ENCODE assay signal across 9 cellular contexts in the genomic region with DNA sequence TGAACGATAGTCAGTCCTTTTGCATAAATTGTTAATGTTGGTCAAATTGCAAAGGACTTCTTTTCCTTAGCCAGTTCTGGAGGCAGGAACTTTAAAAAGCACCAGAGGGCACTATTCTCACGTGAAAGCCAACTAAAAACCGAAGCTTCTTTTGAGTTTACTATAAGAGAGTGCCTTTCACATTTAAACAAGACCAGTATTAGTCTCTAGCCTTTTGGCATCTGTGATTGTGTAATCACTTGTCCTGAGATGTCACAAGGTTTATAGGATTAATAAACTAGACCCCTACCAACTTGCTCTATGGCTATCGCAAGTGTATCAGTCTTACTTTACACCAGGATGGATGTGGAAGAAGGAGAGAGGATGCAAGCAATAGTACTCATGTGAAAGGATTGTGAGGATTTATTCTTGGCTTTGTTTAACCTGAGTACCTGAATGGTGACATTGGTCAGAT. TPM values are rescaled to one million over a fixed set of nuclear protein-coding genes. Genes with fewer than 3 reads are reported as not detected.
A peak's percentile ranks its signal among the peaks of the same experiment; 100 is the strongest.
DNase-seq lines count a peak whose midpoint lies in the region; ATAC-seq, FAIRE-seq and TF ChIP-seq lines count a peak whose summit lies in the region.
"Had no signal": no experiment of that assay in that cellular context is flagged by ENCODE, and none has a peak within 500 bp of the region (broad histone marks: within the 10 kb centered on the region; RNA-seq: fewer than 3 reads in every experiment).

No MANE protein-coding gene starts in this region.

- H3K4me1 Mint-ChIP-seq in CD4-positive, alpha-beta memory T cell = peaks cover 5 to 6% (median 6%) of the 10 kb centered on the region in 4 donors
- peaks cover 11% of the 10 kb centered on the region for H3K4me1 Mint-ChIP-seq in activated CD4-positive, alpha-beta memory T cell treated with anti-CD3 and anti-CD28 coated beads, Interleukin-2, amount 10 ng/mL, durations not matched to agents 7 days and 5 days

- H3K4me3 ChIP-seq in CD4-positive, alpha-beta memory T cell (ENCODE audit: low read length in 2 of 2) = no peak overlapping the region
- H3K4me3 ChIP-seq in bronchial epithelial cell (ENCODE audit: low read depth, low read length) = no peak overlapping the region
- H3K4me3 ChIP-seq in thyroid gland (replicated peaks in 1 of 3) = no peak overlapping the region

- CTCF ChIA-PET in CD4-positive, alpha-beta memory T cell (lab: Charles Lee; ENCODE audit: partially characterized antibody) = interaction anchor here (0.5 to 10.6 kb wide), 24 partner anchors 10 to 997 kb away, joined by 3 to 162 read pairs (median 4); partner anchors contain the start of gene STAT4
- CTCF ChIA-PET in activated CD4-positive, alpha-beta memory T cell treated with anti-CD3 and anti-CD28 coated beads, Interleukin-2, amount 10 ng/mL, durations not matched to agents 7 days and 5 days (lab: Charles Lee) = interaction anchor here (0.6 to 4.9 kb wide), 18 partner anchors 9 to 997 kb away, joined by 3 to 35 read pairs (median 4); no protein-coding TSS in a partner anchor

- 25 to 27% methylated on average over 4 of the region's 4 CpGs for WGBS in thyroid gland, 2 donors

- intact Hi-C loops in CD4-positive, alpha-beta memory T cell (cut with micrococcal nuclease) = loop anchor here (1.0 to 2.0 kb wide), 5 partner anchors 137 to 997 kb away; no protein-coding TSS in a partner anchor
- intact Hi-C loops in thyroid gland (cut with DNase I) = loop anchor here (5.0 kb wide), 2 partner anchors 337 to 357 kb away; no protein-coding TSS in a partner anchor

- TF ChIP-seq POLR2A in thyroid gland (IDR thresholded peaks at IDR 0.05) = no peak

- ATAC-seq in GM18861 (IDR thresholded peaks at IDR 0.05; ENCODE audit: unreplicated experiment) (peak; percentile 86), HG03175 (IDR thresholded peaks at IDR 0.05; ENCODE audit: unreplicated experiment) (peak; percentile 84)

- no peak for FAIRE-seq in bronchial epithelial cell (lab: Jason Lieb, UNC)

- DNase-seq in CD4-positive, alpha-beta memory T cell = peak in 4 of 5 donors; percentile 45 to 57 (median 48)
- DNase-seq in NOMO-1 treated with DMSO at 0.1 percent for 48 hours (lab: John Stamatoyannopoulos, UW; ENCODE audit: unreplicated experiment) (peak; percentile 69), bronchial epithelial cell (ENCODE audit: low read depth) (peak; percentile 75), left kidney (ENCODE audit: low read depth, low spot score) (peak; percentile 70), thyroid gland (no peak)
- DNase-seq in activated CD4-positive, alpha-beta memory T cell treated with anti-CD3 and anti-CD28 coated beads, Interleukin-2, amount 10 ng/mL, durations not matched to agents 7 days and 5 days = no peak

- no peaks in the 10 kb centered on the region for H3K9me3 ChIP-seq in CD4-positive, alpha-beta memory T cell (ENCODE audit: control insufficient read depth in 1 of 2, low read length in 2 of 2)
- no peaks in the 10 kb centered on the region for H3K9me3 ChIP-seq in thyroid gland

- TF ChIP-seq CTCF in bronchial epithelial cell (IDR thresholded peaks at IDR 0.05; ENCODE audit: insufficient read depth, low read length, severe bottlenecking) (peak; percentile 61), thyroid gland (IDR thresholded peaks at IDR 0.05) (peak in 5 of 6 experiments; percentile 30 to 72 (median 52))

- H3K27me3 Mint-ChIP-seq in CD4-positive, alpha-beta memory T cell = peaks cover 0 to under 1% of the 10 kb centered on the region in 2 donors
- H3K27me3 Mint-ChIP-seq in activated CD4-positive, alpha-beta memory T cell treated with anti-CD3 and anti-CD28 coated beads, Interleukin-2, amount 10 ng/mL, durations not matched to agents 7 days and 5 days = peaks cover 11% of the 10 kb centered on the region

- no peaks in the 10 kb centered on the region for H3K36me3 Mint-ChIP-seq in CD4-positive, alpha-beta memory T cell
- no peaks in the 10 kb centered on the region for H3K36me3 Mint-ChIP-seq in activated CD4-positive, alpha-beta memory T cell treated with anti-CD3 and anti-CD28 coated beads, Interleukin-2, amount 10 ng/mL, durations not matched to agents 7 days and 5 days (ENCODE audit: low read depth)

- no peaks in the 10 kb centered on the region for H3K27me3 ChIP-seq in CD4-positive, alpha-beta memory T cell (ENCODE audit: insufficient read depth, low read length)
- no peaks in the 10 kb centered on the region for H3K27me3 ChIP-seq in bronchial epithelial cell (ENCODE audit: control insufficient read depth, insufficient read depth, low read length)
- no peaks in the 10 kb centered on the region for H3K27me3 ChIP-seq in thyroid gland

- POLR2A ChIA-PET in CD4-positive, alpha-beta memory T cell (lab: Charles Lee; ENCODE audit: partially characterized antibody) = no interaction called here
- POLR2A ChIA-PET in activated CD4-positive, alpha-beta memory T cell treated with anti-CD3 and anti-CD28 coated beads, Interleukin-2, amount 10 ng/mL, durations not matched to agents 7 days and 5 days (lab: Charles Lee) = interaction anchor here (0.9 to 1.1 kb wide), 3 partner anchors 9 to 113 kb away, joined by 3 to 4 read pairs (median 4); no protein-coding TSS in a partner anchor

- no peak overlapping the region for H3K4me3 Mint-ChIP-seq in CD4-positive, alpha-beta memory T cell
- no peak overlapping the region for H3K4me3 Mint-ChIP-seq in activated CD4-positive, alpha-beta memory T cell treated with anti-CD3 and anti-CD28 coated beads, Interleukin-2, amount 10 ng/mL, durations not matched to agents 7 days and 5 days
- H3K4me3 Mint-ChIP-seq: T-helper 1 cell treated with Interleukin-12 subunit alpha and Interleukin-12 subunit beta and Interleukin-4 antibody, amounts not matched to agents 30 μg/mL and 1 μg/mL, for 36 hours had no signal

- H3K36me3 ChIP-seq in CD4-positive, alpha-beta memory T cell (ENCODE audit: insufficient read depth, low read length) = no peaks in the 10 kb centered on the region
- H3K36me3 ChIP-seq in bronchial epithelial cell (ENCODE audit: control insufficient read depth, insufficient read depth, low read length) = no peaks in the 10 kb centered on the region
- H3K36me3 ChIP-seq in thyroid gland = no peaks in the 10 kb centered on the region

- peak overlapping the region in 2 of 7 donors; percentile 54 to 77 for H3K27ac Mint-ChIP-seq in CD4-positive, alpha-beta memory T cell
- no peak overlapping the region for H3K27ac Mint-ChIP-seq in activated CD4-positive, alpha-beta memory T cell treated with anti-CD3 and anti-CD28 coated beads, Interleukin-2, amount 10 ng/mL, durations not matched to agents 7 days and 5 days
- H3K27ac Mint-ChIP-seq: T-helper 1 cell treated with Interleukin-12 subunit alpha and Interleukin-12 subunit beta and Interleukin-4 antibody, amounts not matched to agents 30 μg/mL and 1 μg/mL, for 36 hours had no signal

- H3K27ac ChIP-seq in CD4-positive, alpha-beta memory T cell (ENCODE audit: low read depth, low read length) = no peak overlapping the region
- no peak overlapping the region for H3K27ac ChIP-seq in thyroid gland

- H3K4me1 ChIP-seq in CD4-positive, alpha-beta memory T cell (ENCODE audit: insufficient read depth, low read length) = no peaks in the 10 kb centered on the region
- peaks cover 11 to 18% of the 10 kb centered on the region in 2 donors for H3K4me1 ChIP-seq in thyroid gland

- H3K9me3 Mint-ChIP-seq in CD4-positive, alpha-beta memory T cell = no peaks in the 10 kb centered on the region
- H3K9me3 Mint-ChIP-seq in activated CD4-positive, alpha-beta memory T cell treated with anti-CD3 and anti-CD28 coated beads, Interleukin-2, amount 10 ng/mL, durations not matched to agents 7 days and 5 days = no peaks in the 10 kb centered on the region
- H3K9me3 Mint-ChIP-seq: T-helper 1 cell treated with Interleukin-12 subunit alpha and Interleukin-12 subunit beta and Interleukin-4 antibody, amounts not matched to agents 30 μg/mL and 1 μg/mL, for 36 hours had no signal

RNA-seq across cellular contexts. Expression of gene STAT4, which starts 14.4 kb away (rescaled TPM):
- total RNA-seq in CD4-positive, alpha-beta memory T cell = 100 to 1,000 TPM; 114 to 119 TPM
- 10 to 100 TPM; 69.7 to 76.6 TPM for polyA plus RNA-seq in CD4-positive, alpha-beta memory T cell
- 7.1 and 12.3 TPM in 2 replicates for total RNA-seq in bronchial epithelial cell
- total RNA-seq in thyroid gland = 1 to 10 TPM; 1.0 to 6.6 (median 4.4) TPM
- total RNA-seq in activated CD4-positive, alpha-beta memory T cell treated with anti-CD3 and anti-CD28 coated beads, Interleukin-2, amount 10 ng/mL, durations not matched to agents 7 days and 5 days = 100 to 1,000 TPM; 122 to 124 TPM

Comparison
In these comparisons a context has a peak if more than half of its experiments do, and no peak if none do; other contexts are left out.
1. DNase-seq: peak in CD4-positive, alpha-beta memory T cell (4 of 5), NOMO-1 treated with DMSO at 0.1 percent for 48 hours (single experiment), bronchial epithelial cell (single experiment) and left kidney (single experiment); none in thyroid gland (0 of 2) and activated CD4-positive, alpha-beta memory T cell treated with anti-CD3 and anti-CD28 coated beads, Interleukin-2, amount 10 ng/mL, durations not matched to agents 7 days and 5 days (single experiment).